Comparison of ENCODE assay signal across 5 cellular contexts in the genomic region with DNA sequence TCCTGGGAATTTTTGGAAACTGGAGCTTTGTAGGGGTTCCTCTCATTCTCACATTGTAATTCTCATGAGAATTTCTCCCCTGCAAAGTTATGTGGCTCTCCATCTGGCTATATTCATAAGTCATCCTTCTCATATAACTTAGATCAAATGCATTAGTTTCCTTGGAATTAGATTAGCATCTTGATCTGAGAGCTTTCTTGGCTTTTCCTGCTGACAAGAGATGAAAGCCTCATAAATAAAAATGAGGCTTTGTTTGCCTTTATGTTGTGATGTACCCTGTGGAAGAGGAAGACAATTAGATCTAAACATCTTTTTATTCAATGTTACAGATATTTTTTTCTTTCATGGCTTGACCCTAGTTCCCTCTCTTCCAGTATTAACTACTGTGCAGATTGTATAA.
"Had no signal": no experiment of that assay in that cellular context is flagged by ENCODE, and none has a peak within 500 bp of the region (broad histone marks: within the 10 kb centered on the region; RNA-seq: fewer than 3 reads in every experiment).

No MANE protein-coding gene starts in this region.

- H3K4me3 ChIP-seq: GM23338, K562 had no signal

- H2AFZ ChIP-seq: GM23338 had no signal

- ATAC-seq: GM23338, K562 had no signal

- H3K4me2 ChIP-seq: GM23338 had no signal

- DNase-seq: H9, HCEC 1CT, IMR-90 had no signal
